ENCODE assay signal across 1 cellular context in the genomic region with DNA sequence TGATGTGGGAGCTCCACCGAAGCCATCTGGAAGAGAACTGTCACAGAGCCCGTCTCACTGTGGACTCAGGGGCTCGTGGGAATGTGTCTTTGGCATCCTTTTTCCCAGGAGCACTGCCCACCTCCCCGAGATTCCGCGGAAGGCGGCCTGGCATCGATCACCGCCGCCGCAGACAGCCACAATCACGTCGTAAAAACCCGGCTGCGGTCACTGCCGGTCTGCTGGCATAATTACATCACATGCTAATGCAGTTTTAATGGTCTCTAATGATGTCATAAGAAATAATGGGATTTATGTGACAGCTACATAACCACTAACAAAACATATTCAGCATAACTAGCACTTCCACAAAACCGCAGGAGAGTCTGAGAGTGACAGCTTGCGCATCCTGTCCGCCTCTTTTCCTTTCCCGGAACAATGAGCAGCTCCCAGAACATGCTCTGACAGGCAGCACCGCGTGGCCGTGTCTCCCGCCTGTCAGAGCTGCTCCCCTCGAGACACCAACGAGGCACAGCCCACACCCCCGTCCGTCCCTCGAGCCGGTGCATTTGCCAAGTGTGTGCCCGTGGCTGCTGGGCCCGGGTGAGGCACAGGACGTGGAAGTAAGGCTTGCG.
TF ChIP-seq lines count a peak whose summit lies in the region.

No MANE protein-coding gene starts in this region.

TF ChIP-seq in HEK293, 187 proteins besides CTCF, POLR2A, EP300 and RAD21 (continued from another document and continues in another):
- TF ChIP-seq, protein P1, sequence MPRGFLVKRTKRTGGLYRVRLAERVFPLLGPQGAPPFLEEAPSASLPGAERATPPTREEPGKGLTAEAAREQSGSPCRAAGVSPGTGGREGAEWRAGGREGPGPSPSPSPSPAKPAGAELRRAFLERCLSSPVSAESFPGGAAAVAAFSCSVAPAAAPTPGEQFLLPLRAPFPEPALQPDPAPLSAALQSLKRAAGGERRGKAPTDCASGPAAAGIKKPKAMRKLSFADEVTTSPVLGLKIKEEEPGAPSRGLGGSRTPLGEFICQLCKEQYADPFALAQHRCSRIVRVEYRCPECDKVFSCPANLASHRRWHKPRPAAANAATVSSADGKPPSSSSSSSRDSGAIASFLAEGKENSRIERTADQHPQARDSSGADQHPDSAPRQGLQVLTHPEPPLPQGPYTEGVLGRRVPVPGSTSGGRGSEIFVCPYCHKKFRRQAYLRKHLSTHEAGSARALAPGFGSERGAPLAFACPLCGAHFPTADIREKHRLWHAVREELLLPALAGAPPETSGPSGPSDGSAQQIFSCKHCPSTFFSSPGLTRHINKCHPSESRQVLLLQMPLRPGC (tag by site-specific recombination; IDR thresholded peaks at IDR 0.05), result peak; percentile 100
- TF ChIP-seq ZNF585B (tag by site-specific recombination; IDR thresholded peaks at IDR 0.05) (no peak), ZNF530 (tag by site-specific recombination; IDR thresholded peaks at IDR 0.05; ENCODE audit: low read depth) (no peak), ZNF10 (tag by site-specific recombination; IDR thresholded peaks at IDR 0.05) (no peak), ZNF354C (tag by site-specific recombination; IDR thresholded peaks at IDR 0.05; ENCODE audit: borderline replicate concordance, low read depth) (peak; percentile 39; the same call in 1 of the 2 replicates), ZNF624 (tag by site-specific recombination; IDR thresholded peaks at IDR 0.05) (no peak), ZNF501 (tag by site-specific recombination; IDR thresholded peaks at IDR 0.05) (no peak), ZBTB20 (tag by site-specific recombination; IDR thresholded peaks at IDR 0.05) (no peak), ZNF677 (tag by site-specific recombination; IDR thresholded peaks at IDR 0.05) (no peak), ZNF23 (tag by site-specific recombination; IDR thresholded peaks at IDR 0.05; ENCODE audit: borderline replicate concordance) (no peak), PRDM10 (tag by site-specific recombination; IDR thresholded peaks at IDR 0.05) (no peak), ZNF140 (tag by site-specific recombination; IDR thresholded peaks at IDR 0.05) (no peak), ZNF223 (tag by site-specific recombination; IDR thresholded peaks at IDR 0.05) (no peak), ZNF792 (tag by site-specific recombination; IDR thresholded peaks at IDR 0.05) (no peak), ZNF280D (tag by site-specific recombination; IDR thresholded peaks at IDR 0.05) (no peak), ZNF274 (IDR thresholded peaks at IDR 0.05; ENCODE audit: low read length) (no peak), ZNF274 (tag by site-specific recombination; IDR thresholded peaks at IDR 0.05; ENCODE audit: borderline replicate concordance) (no peak), ZNF626 (tag by site-specific recombination; IDR thresholded peaks at IDR 0.05) (no peak), ZSCAN30 (tag by site-specific recombination; IDR thresholded peaks at IDR 0.05) (no peak), SP2 (tag by site-specific recombination; IDR thresholded peaks at IDR 0.05) (peak; percentile 63), IKZF3 (tag by site-specific recombination; IDR thresholded peaks at IDR 0.05) (peak; percentile 72), YY1 (tag by site-specific recombination; IDR thresholded peaks at IDR 0.05) (0 out of 2 replicates have a peak, but pooled peaks have one; percentile 42), ZNF473 (tag by site-specific recombination; IDR thresholded peaks at IDR 0.05) (no peak), HOXA7 (CRISPR knock-in tag; IDR thresholded peaks at IDR 0.05; ENCODE audit: borderline replicate concordance) (no peak), ZNF623 (tag by site-specific recombination; IDR thresholded peaks at IDR 0.05) (peak; percentile 33; the same call in 1 of the 2 replicates), MYNN (tag by site-specific recombination; IDR thresholded peaks at IDR 0.05; ENCODE audit: borderline replicate concordance) (0 out of 2 replicates have a peak, but pooled peaks have one; percentile 22), ZNF239 (tag by site-specific recombination; IDR thresholded peaks at IDR 0.05) (no peak), PRDM2 (tag by site-specific recombination; IDR thresholded peaks at IDR 0.05; ENCODE audit: borderline replicate concordance) (no peak), ZBTB48 (tag by site-specific recombination; IDR thresholded peaks at IDR 0.05) (no peak)
- TF ChIP-seq, protein P2, sequence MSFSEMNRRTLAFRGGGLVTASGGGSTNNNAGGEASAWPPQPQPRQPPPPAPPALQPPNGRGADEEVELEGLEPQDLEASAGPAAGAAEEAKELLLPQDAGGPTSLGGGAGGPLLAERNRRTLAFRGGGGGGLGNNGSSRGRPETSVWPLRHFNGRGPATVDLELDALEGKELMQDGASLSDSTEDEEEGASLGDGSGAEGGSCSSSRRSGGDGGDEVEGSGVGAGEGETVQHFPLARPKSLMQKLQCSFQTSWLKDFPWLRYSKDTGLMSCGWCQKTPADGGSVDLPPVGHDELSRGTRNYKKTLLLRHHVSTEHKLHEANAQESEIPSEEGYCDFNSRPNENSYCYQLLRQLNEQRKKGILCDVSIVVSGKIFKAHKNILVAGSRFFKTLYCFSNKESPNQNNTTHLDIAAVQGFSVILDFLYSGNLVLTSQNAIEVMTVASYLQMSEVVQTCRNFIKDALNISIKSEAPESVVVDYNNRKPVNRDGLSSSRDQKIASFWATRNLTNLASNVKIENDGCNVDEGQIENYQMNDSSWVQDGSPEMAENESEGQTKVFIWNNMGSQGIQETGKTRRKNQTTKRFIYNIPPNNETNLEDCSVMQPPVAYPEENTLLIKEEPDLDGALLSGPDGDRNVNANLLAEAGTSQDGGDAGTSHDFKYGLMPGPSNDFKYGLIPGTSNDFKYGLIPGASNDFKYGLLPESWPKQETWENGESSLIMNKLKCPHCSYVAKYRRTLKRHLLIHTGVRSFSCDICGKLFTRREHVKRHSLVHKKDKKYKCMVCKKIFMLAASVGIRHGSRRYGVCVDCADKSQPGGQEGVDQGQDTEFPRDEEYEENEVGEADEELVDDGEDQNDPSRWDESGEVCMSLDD (tag by site-specific recombination; IDR thresholded peaks at IDR 0.05), result peak; percentile 55
- TF ChIP-seq, protein P3, sequence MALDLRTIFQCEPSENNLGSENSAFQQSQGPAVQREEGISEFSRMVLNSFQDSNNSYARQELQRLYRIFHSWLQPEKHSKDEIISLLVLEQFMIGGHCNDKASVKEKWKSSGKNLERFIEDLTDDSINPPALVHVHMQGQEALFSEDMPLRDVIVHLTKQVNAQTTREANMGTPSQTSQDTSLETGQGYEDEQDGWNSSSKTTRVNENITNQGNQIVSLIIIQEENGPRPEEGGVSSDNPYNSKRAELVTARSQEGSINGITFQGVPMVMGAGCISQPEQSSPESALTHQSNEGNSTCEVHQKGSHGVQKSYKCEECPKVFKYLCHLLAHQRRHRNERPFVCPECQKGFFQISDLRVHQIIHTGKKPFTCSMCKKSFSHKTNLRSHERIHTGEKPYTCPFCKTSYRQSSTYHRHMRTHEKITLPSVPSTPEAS (tag by site-specific recombination; IDR thresholded peaks at IDR 0.05), result 0 out of 2 replicates have a peak, but pooled peaks have one; percentile 60
- TF ChIP-seq, protein P4, sequence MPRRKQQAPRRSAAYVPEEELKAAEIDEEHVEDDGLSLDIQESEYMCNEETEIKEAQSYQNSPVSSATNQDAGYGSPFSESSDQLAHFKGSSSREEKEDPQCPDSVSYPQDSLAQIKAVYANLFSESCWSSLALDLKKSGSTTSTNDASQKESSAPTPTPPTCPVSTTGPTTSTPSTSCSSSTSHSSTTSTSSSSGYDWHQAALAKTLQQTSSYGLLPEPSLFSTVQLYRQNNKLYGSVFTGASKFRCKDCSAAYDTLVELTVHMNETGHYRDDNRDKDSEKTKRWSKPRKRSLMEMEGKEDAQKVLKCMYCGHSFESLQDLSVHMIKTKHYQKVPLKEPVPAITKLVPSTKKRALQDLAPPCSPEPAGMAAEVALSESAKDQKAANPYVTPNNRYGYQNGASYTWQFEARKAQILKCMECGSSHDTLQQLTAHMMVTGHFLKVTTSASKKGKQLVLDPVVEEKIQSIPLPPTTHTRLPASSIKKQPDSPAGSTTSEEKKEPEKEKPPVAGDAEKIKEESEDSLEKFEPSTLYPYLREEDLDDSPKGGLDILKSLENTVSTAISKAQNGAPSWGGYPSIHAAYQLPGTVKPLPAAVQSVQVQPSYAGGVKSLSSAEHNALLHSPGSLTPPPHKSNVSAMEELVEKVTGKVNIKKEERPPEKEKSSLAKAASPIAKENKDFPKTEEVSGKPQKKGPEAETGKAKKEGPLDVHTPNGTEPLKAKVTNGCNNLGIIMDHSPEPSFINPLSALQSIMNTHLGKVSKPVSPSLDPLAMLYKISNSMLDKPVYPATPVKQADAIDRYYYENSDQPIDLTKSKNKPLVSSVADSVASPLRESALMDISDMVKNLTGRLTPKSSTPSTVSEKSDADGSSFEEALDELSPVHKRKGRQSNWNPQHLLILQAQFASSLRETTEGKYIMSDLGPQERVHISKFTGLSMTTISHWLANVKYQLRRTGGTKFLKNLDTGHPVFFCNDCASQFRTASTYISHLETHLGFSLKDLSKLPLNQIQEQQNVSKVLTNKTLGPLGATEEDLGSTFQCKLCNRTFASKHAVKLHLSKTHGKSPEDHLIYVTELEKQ (tag by site-specific recombination; IDR thresholded peaks at IDR 0.05; ENCODE audit: borderline replicate concordance), result peak; percentile 97
